Comparison of ENCODE assay signal across 2 cellular contexts in the genomic region with DNA sequence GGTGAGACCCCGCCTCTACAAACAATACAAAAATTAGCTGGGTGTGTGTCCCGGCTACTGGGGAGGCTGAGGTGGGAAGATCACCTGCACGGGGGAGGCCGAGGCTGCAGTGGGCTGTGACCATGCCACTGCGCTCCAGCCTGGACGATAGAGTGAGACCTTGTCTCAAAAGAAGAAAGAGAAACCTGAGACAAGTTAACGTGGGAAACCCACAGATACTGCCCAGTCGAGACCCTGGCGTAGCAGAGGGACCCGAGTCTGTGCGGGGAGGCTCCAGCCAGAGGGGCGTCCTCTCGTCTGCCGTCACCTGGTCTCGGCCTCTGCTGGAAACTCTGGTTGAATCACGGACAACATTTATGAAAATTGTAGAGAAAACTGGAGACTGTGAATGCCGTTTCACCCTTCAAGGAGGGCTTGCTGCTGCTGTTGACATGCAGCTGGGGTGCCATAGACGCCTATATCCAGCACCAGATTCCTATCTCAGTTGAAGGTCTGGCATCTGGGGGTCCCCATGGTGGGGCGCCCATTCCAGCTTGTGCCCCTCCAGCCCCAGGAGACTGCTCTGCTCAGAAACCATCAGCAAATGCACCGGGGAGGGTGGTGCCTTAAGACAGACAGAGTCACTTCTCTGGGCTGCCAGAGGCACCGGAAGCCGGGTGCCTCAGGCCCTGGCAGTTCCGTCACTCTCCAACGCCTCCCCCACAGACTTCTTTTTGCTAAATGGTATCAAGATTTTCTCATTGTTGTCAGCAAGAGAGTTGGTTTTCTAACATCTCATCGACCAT.
TF ChIP-seq lines count a peak whose summit lies in the region.

No MANE protein-coding gene starts in this region.

TF ChIP-seq in SK-N-SH, 30 proteins besides CTCF, POLR2A, EP300 and RAD21 (continued from another document):
- TF ChIP-seq, protein P1, sequence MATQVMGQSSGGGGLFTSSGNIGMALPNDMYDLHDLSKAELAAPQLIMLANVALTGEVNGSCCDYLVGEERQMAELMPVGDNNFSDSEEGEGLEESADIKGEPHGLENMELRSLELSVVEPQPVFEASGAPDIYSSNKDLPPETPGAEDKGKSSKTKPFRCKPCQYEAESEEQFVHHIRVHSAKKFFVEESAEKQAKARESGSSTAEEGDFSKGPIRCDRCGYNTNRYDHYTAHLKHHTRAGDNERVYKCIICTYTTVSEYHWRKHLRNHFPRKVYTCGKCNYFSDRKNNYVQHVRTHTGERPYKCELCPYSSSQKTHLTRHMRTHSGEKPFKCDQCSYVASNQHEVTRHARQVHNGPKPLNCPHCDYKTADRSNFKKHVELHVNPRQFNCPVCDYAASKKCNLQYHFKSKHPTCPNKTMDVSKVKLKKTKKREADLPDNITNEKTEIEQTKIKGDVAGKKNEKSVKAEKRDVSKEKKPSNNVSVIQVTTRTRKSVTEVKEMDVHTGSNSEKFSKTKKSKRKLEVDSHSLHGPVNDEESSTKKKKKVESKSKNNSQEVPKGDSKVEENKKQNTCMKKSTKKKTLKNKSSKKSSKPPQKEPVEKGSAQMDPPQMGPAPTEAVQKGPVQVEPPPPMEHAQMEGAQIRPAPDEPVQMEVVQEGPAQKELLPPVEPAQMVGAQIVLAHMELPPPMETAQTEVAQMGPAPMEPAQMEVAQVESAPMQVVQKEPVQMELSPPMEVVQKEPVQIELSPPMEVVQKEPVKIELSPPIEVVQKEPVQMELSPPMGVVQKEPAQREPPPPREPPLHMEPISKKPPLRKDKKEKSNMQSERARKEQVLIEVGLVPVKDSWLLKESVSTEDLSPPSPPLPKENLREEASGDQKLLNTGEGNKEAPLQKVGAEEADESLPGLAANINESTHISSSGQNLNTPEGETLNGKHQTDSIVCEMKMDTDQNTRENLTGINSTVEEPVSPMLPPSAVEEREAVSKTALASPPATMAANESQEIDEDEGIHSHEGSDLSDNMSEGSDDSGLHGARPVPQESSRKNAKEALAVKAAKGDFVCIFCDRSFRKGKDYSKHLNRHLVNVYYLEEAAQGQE (IDR thresholded peaks at IDR 0.05; ENCODE audit: low read depth, low read length), result no peak
- TF ChIP-seq FOSL2 (IDR thresholded peaks at IDR 0.05; ENCODE audit: borderline replicate concordance, low read depth) (no peak), SMC3 (IDR thresholded peaks at IDR 0.05; ENCODE audit: low read depth, low read length) (no peak), GATA2 (CRISPR knock-in tag; IDR thresholded peaks at IDR 0.05) (no peak), POLR2AphosphoS5 (IDR thresholded peaks at IDR 0.05; ENCODE audit: low read depth, low read length) (no peak), TAF1 (IDR thresholded peaks at IDR 0.05; ENCODE audit: borderline replicate concordance, low read depth, low read length) (no peak), JUND (IDR thresholded peaks at IDR 0.05) (no peak)
- TF ChIP-seq, protein P2, sequence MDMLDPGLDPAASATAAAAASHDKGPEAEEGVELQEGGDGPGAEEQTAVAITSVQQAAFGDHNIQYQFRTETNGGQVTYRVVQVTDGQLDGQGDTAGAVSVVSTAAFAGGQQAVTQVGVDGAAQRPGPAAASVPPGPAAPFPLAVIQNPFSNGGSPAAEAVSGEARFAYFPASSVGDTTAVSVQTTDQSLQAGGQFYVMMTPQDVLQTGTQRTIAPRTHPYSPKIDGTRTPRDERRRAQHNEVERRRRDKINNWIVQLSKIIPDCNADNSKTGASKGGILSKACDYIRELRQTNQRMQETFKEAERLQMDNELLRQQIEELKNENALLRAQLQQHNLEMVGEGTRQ (IDR thresholded peaks at IDR 0.05; ENCODE audit: borderline replicate concordance, low read depth, low read length), result no peak
- TF ChIP-seq, protein P3, sequence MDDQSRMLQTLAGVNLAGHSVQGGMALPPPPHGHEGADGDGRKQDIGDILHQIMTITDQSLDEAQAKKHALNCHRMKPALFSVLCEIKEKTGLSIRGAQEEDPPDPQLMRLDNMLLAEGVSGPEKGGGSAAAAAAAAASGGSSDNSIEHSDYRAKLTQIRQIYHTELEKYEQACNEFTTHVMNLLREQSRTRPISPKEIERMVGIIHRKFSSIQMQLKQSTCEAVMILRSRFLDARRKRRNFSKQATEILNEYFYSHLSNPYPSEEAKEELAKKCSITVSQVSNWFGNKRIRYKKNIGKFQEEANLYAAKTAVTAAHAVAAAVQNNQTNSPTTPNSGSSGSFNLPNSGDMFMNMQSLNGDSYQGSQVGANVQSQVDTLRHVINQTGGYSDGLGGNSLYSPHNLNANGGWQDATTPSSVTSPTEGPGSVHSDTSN (IDR thresholded peaks at IDR 0.05), result no peak

TF ChIP-seq in SK-N-SH treated with all-trans-retinoic acid at 6 μM for 48 hours, 23 proteins besides CTCF, POLR2A, EP300 and RAD21 (continued from another document):
- TF ChIP-seq, protein P4, sequence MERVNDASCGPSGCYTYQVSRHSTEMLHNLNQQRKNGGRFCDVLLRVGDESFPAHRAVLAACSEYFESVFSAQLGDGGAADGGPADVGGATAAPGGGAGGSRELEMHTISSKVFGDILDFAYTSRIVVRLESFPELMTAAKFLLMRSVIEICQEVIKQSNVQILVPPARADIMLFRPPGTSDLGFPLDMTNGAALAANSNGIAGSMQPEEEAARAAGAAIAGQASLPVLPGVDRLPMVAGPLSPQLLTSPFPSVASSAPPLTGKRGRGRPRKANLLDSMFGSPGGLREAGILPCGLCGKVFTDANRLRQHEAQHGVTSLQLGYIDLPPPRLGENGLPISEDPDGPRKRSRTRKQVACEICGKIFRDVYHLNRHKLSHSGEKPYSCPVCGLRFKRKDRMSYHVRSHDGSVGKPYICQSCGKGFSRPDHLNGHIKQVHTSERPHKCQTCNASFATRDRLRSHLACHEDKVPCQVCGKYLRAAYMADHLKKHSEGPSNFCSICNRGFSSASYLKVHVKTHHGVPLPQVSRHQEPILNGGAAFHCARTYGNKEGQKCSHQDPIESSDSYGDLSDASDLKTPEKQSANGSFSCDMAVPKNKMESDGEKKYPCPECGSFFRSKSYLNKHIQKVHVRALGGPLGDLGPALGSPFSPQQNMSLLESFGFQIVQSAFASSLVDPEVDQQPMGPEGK (CRISPR knock-in tag; IDR thresholded peaks at IDR 0.05; ENCODE audit: borderline replicate concordance), result no peak
- TF ChIP-seq ZNF8 (CRISPR knock-in tag; IDR thresholded peaks at IDR 0.05) (no peak), ARNTL (CRISPR knock-in tag; IDR thresholded peaks at IDR 0.05; ENCODE audit: borderline replicate concordance, low read depth) (no peak), OSR1 (CRISPR knock-in tag; IDR thresholded peaks at IDR 0.05) (no peak), ZFP30 (CRISPR knock-in tag; IDR thresholded peaks at IDR 0.05) (no peak), TOX (CRISPR knock-in tag; IDR thresholded peaks at IDR 0.05; ENCODE audit: borderline replicate concordance) (no peak), ESRRG (CRISPR knock-in tag; IDR thresholded peaks at IDR 0.05) (no peak), ZC3H10 (CRISPR knock-in tag; IDR thresholded peaks at IDR 0.05) (no peak), GLIS3 (CRISPR knock-in tag; IDR thresholded peaks at IDR 0.05) (no peak), CSDC2 (CRISPR knock-in tag; IDR thresholded peaks at IDR 0.05) (no peak), ZNF565 (CRISPR knock-in tag; conservative IDR thresholded peaks at IDR 0.05; ENCODE audit: low read depth) (no peak)
- TF ChIP-seq, protein P5, sequence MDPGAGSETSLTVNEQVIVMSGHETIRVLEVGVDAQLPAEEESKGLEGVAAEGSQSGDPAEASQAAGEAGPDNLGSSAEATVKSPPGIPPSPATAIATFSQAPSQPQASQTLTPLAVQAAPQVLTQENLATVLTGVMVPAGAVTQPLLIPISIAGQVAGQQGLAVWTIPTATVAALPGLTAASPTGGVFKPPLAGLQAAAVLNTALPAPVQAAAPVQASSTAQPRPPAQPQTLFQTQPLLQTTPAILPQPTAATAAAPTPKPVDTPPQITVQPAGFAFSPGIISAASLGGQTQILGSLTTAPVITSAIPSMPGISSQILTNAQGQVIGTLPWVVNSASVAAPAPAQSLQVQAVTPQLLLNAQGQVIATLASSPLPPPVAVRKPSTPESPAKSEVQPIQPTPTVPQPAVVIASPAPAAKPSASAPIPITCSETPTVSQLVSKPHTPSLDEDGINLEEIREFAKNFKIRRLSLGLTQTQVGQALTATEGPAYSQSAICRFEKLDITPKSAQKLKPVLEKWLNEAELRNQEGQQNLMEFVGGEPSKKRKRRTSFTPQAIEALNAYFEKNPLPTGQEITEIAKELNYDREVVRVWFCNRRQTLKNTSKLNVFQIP (CRISPR knock-in tag; IDR thresholded peaks at IDR 0.05; ENCODE audit: borderline replicate concordance, low read depth), result no peak
- TF ChIP-seq, protein P6, sequence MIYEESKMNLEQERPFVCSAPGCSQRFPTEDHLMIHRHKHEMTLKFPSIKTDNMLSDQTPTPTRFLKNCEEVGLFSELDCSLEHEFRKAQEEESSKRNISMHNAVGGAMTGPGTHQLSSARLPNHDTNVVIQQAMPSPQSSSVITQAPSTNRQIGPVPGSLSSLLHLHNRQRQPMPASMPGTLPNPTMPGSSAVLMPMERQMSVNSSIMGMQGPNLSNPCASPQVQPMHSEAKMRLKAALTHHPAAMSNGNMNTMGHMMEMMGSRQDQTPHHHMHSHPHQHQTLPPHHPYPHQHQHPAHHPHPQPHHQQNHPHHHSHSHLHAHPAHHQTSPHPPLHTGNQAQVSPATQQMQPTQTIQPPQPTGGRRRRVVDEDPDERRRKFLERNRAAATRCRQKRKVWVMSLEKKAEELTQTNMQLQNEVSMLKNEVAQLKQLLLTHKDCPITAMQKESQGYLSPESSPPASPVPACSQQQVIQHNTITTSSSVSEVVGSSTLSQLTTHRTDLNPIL (CRISPR knock-in tag; IDR thresholded peaks at IDR 0.05; ENCODE audit: low read depth), result no peak
- TF ChIP-seq, protein P7, sequence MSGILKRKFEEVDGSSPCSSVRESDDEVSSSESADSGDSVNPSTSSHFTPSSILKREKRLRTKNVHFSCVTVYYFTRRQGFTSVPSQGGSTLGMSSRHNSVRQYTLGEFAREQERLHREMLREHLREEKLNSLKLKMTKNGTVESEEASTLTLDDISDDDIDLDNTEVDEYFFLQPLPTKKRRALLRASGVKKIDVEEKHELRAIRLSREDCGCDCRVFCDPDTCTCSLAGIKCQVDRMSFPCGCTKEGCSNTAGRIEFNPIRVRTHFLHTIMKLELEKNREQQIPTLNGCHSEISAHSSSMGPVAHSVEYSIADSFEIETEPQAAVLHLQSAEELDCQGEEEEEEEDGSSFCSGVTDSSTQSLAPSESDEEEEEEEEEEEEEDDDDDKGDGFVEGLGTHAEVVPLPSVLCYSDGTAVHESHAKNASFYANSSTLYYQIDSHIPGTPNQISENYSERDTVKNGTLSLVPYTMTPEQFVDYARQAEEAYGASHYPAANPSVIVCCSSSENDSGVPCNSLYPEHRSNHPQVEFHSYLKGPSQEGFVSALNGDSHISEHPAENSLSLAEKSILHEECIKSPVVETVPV (CRISPR knock-in tag; IDR thresholded peaks at IDR 0.05), result no peak
